Comparison of ENCODE assay signal across 24 cellular contexts in the genomic region with DNA sequence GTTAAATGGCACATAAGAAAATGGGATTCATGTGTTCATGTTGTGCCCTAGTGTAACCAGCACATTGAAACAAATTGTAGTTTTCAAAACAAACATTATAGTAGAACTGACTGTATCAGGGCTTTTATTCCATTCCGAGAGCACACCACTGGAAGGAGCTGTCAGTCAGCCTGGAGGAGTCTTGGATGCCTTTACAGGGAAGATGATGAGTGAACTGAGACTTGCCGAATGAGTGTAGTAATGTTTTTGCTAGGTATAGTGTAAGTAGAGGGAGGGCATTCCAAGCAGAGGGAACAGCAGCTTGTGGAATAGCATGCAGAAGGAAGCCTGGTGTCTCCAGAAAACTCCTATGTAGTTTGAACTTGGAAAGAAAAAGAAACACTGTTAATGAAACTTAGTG.
"Had no signal": no experiment of that assay in that cellular context is flagged by ENCODE, and none has a peak within 500 bp of the region (broad histone marks: within the 10 kb centered on the region; RNA-seq: fewer than 3 reads in every experiment).

No MANE protein-coding gene starts in this region.

- H3K27me3 Mint-ChIP-seq: activated CD4-positive, alpha-beta T cell treated with anti-CD3 and anti-CD28 coated beads, Interleukin-2, amount 10 ng/mL, durations not matched to agents 7 days and 5 days; activated CD8-positive, alpha-beta T cell treated with anti-CD3 and anti-CD28 coated beads for 36 hours; activated naive CD4-positive, alpha-beta T cell treated with anti-CD3 and anti-CD28 coated beads, Interleukin-2, amount 50 U/mL, for 24 hours; activated naive CD8-positive, alpha-beta T cell treated with anti-CD3 and anti-CD28 coated beads, Interleukin-2, amount 50 U/mL, for 24 hours; activated T-helper 17 cell treated with anti-CD3 and anti-CD28 coated beads, Interleukin-2, amount 50 U/mL, for 72 hours; central memory CD8-positive, alpha-beta T cell; stimulated activated naive CD8-positive, alpha-beta T cell treated with anti-CD3 and anti-CD28 coated beads, Interleukin-15, amount 100 ng/mL, for 72 hours; type B pancreatic cell had no signal

- ATAC-seq: activated CD8-positive, alpha-beta T cell treated with anti-CD3 and anti-CD28 coated beads for 36 hours; activated naive CD8-positive, alpha-beta T cell treated with anti-CD3 and anti-CD28 coated beads, Interleukin-2, amount 50 U/mL, for 24 hours; activated T-cell treated with anti-CD3 and anti-CD28 coated beads, Interleukin-2, amount 50 U/mL, for 4 hours; activated T-helper 17 cell treated with anti-CD3 and anti-CD28 coated beads, Interleukin-2, amount 50 U/mL, for 72 hours; left lung; pancreas; sciatic nerve; stimulated activated effector memory CD8-positive, alpha-beta T cell treated with anti-CD3 and anti-CD28 coated beads, Interleukin-12 subunit alpha, Interleukin-12 subunit beta, amount 100 ng/mL, for 72 hours; stimulated activated naive CD8-positive, alpha-beta T cell treated with anti-CD3 and anti-CD28 coated beads, Interleukin-15, amount 100 ng/mL, for 72 hours had no signal

- H3K4me3 Mint-ChIP-seq: activated CD4-positive, alpha-beta T cell treated with anti-CD3 and anti-CD28 coated beads, Interleukin-2, amount 10 ng/mL, durations not matched to agents 7 days and 5 days; activated CD8-positive, alpha-beta T cell treated with anti-CD3 and anti-CD28 coated beads for 36 hours; activated naive CD4-positive, alpha-beta T cell treated with anti-CD3 and anti-CD28 coated beads, Interleukin-2, amount 50 U/mL, for 24 hours; activated naive CD8-positive, alpha-beta T cell treated with anti-CD3 and anti-CD28 coated beads, Interleukin-2, amount 50 U/mL, for 24 hours; activated T-cell treated with anti-CD3 and anti-CD28 coated beads, Interleukin-2, amount 50 U/mL, for 4 hours; activated T-helper 17 cell treated with anti-CD3 and anti-CD28 coated beads, Interleukin-2, amount 50 U/mL, for 72 hours; central memory CD8-positive, alpha-beta T cell; nephron; stimulated activated effector memory CD8-positive, alpha-beta T cell treated with anti-CD3 and anti-CD28 coated beads, Interleukin-12 subunit alpha, Interleukin-12 subunit beta, amount 100 ng/mL, for 72 hours; stimulated activated naive CD8-positive, alpha-beta T cell treated with anti-CD3 and anti-CD28 coated beads, Interleukin-15, amount 100 ng/mL, for 72 hours; type B pancreatic cell had no signal

- H3K36me3 Mint-ChIP-seq: stimulated activated effector memory CD8-positive, alpha-beta T cell treated with anti-CD3 and anti-CD28 coated beads, Interleukin-12 subunit alpha, Interleukin-12 subunit beta, amount 100 ng/mL, for 72 hours had no signal

- H3K27ac Mint-ChIP-seq: activated CD4-positive, alpha-beta T cell treated with anti-CD3 and anti-CD28 coated beads, Interleukin-2, amount 10 ng/mL, durations not matched to agents 7 days and 5 days; activated CD8-positive, alpha-beta T cell treated with anti-CD3 and anti-CD28 coated beads for 36 hours; activated naive CD4-positive, alpha-beta T cell treated with anti-CD3 and anti-CD28 coated beads, Interleukin-2, amount 50 U/mL, for 24 hours; activated naive CD8-positive, alpha-beta T cell treated with anti-CD3 and anti-CD28 coated beads, Interleukin-2, amount 50 U/mL, for 24 hours; activated T-helper 17 cell treated with anti-CD3 and anti-CD28 coated beads, Interleukin-2, amount 50 U/mL, for 72 hours; stimulated activated effector memory CD8-positive, alpha-beta T cell treated with anti-CD3 and anti-CD28 coated beads, Interleukin-12 subunit alpha, Interleukin-12 subunit beta, amount 100 ng/mL, for 72 hours; stimulated activated naive CD8-positive, alpha-beta T cell treated with anti-CD3 and anti-CD28 coated beads, Interleukin-15, amount 100 ng/mL, for 72 hours; type B pancreatic cell had no signal

- H3K9me3 Mint-ChIP-seq: activated CD8-positive, alpha-beta T cell treated with anti-CD3 and anti-CD28 coated beads for 36 hours; activated naive CD4-positive, alpha-beta T cell treated with anti-CD3 and anti-CD28 coated beads, Interleukin-2, amount 50 U/mL, for 24 hours; activated T-helper 17 cell treated with anti-CD3 and anti-CD28 coated beads, Interleukin-2, amount 50 U/mL, for 72 hours; stimulated activated effector memory CD8-positive, alpha-beta T cell treated with anti-CD3 and anti-CD28 coated beads, Interleukin-12 subunit alpha, Interleukin-12 subunit beta, amount 100 ng/mL, for 72 hours; stimulated activated naive CD8-positive, alpha-beta T cell treated with anti-CD3 and anti-CD28 coated beads, Interleukin-15, amount 100 ng/mL, for 72 hours; type B pancreatic cell had no signal

- DNase-seq: activated CD4-positive, alpha-beta T cell treated with anti-CD3 and anti-CD28 coated beads for 1 hour; activated CD4-positive, alpha-beta T cell treated with anti-CD3 and anti-CD28 coated beads, Interleukin-2, amount 10 ng/mL, durations not matched to agents 7 days and 5 days; activated CD8-positive, alpha-beta T cell treated with anti-CD3 and anti-CD28 coated beads for 36 hours; activated gamma-delta T cell treated with Interleukin-2 at 50 U/mL for 16 hours; activated naive CD8-positive, alpha-beta T cell treated with anti-CD3 and anti-CD28 coated beads, Interleukin-2, amount 50 U/mL, for 24 hours; activated T-cell treated with anti-CD3 and anti-CD28 coated beads, Interleukin-2, amount 50 U/mL, for 4 hours; dermis blood vessel endothelial cell; effector CD4-positive, alpha-beta T cell; left lung; pancreas; retina; stimulated activated CD4-positive, alpha-beta T cell treated with anti-CD3 and anti-CD28 coated beads, Interleukin-12 subunit alpha, Interleukin-12 subunit beta, amount 100 ng/mL, for 4 hours; stimulated activated CD4-positive, alpha-beta T cell treated with anti-CD3 and anti-CD28 coated beads, Interleukin-4, amount 100 ng/mL, for 1 hour; stimulated activated naive CD8-positive, alpha-beta T cell treated with anti-CD3 and anti-CD28 coated beads, Interleukin-15, amount 100 ng/mL, for 72 hours; substantia nigra; T-helper 2 cell; uterus had no signal
